20 cellular contexts compared by ENCODE assay signal in genomic region chr11:105226062-105226461, GRCh38.
"Had no signal": no experiment of that assay in that cellular context is flagged by ENCODE, and none has a peak within 500 bp of the region (broad histone marks: within the 10 kb centered on the region; RNA-seq: fewer than 3 reads in every experiment).

No MANE protein-coding gene starts in this region.

- DNase-seq: dermis blood vessel endothelial cell; effector memory CD4-positive, alpha-beta T cell; erythroblast; kidney; mesenchymal stem cell; mucosa of descending colon; naive B cell; nucleus accumbens; psoas muscle; right cardiac atrium; sigmoid colon; stimulated activated CD4-positive, alpha-beta T cell treated with anti-CD3 and anti-CD28 coated beads, Interleukin-2, amount 100 ng/mL, for 24 hours; stimulated activated CD4-positive, alpha-beta T cell treated with anti-CD3 and anti-CD28 coated beads, Interleukin-4, amount 100 ng/mL, for 24 hours; stimulated activated naive CD4-positive, alpha-beta T cell treated with Interleukin-2 at 50 U/mL for 16 hours; stomach; thyroid gland; trophoblast cell had no signal

- H3K27me3 ChIP-seq: neural progenitor cell, sigmoid colon, stomach, thyroid gland, vagina had no signal

- H3K4me3 ChIP-seq: coronary artery, mucosa of descending colon, neural progenitor cell, psoas muscle, sigmoid colon, stomach, thyroid gland, vagina had no signal

- H3K27ac ChIP-seq: coronary artery, neural progenitor cell, psoas muscle, sigmoid colon, stomach, thyroid gland, vagina had no signal

- H3K4me1 ChIP-seq: neural progenitor cell, sigmoid colon, stomach, vagina had no signal

- H3K9me3 ChIP-seq: mucosa of descending colon, psoas muscle, sigmoid colon, stomach, thyroid gland, vagina had no signal

- H2AFZ ChIP-seq: neural progenitor cell had no signal

- H3K36me3 ChIP-seq: neural progenitor cell, sigmoid colon, stomach, thyroid gland, vagina had no signal

- H3K9ac ChIP-seq: neural progenitor cell had no signal

- H3K4me2 ChIP-seq: neural progenitor cell had no signal
